In genomic region chr6:89356644-89357043, GRCh38 we compare ENCODE assay signal across 18 cellular contexts. TPM values are rescaled to one million over a fixed set of nuclear protein-coding genes. Genes with fewer than 3 reads are reported as not detected.
DNase-seq lines count a peak whose midpoint lies in the region; ATAC-seq and TF ChIP-seq lines count a peak whose summit lies in the region.
"Had no signal": no experiment of that assay in that cellular context is flagged by ENCODE, and none has a peak within 500 bp of the region (broad histone marks: within the 10 kb centered on the region; RNA-seq: fewer than 3 reads in every experiment).

No MANE protein-coding gene starts in this region.

- TF ChIP-seq POLR2A in GM18951 (IDR thresholded peaks at IDR 0.05; ENCODE audit: extremely low read depth, insufficient read depth, insufficient read length), result peak; percentile 25
- no peak for TF ChIP-seq POLR2A in lower leg skin (IDR thresholded peaks at IDR 0.05)

- H3K4me1 Mint-ChIP-seq in naive thymus-derived CD4-positive, alpha-beta T cell, result peaks cover 17 to 69% (median 61%) of the 10 kb centered on the region in 7 donors

- H3K27me3 ChIP-seq in SU-DHL-6 (ENCODE audit: low read length), result no peaks in the 10 kb centered on the region
- H3K27me3 ChIP-seq in naive thymus-derived CD4-positive, alpha-beta T cell (ENCODE audit: control insufficient read depth in 2 of 2, insufficient read depth in 2 of 2, low read length in 2 of 2), result no peaks in the 10 kb centered on the region
- no peaks in the 10 kb centered on the region for H3K27me3 ChIP-seq in BE2C

- H3K36me3 ChIP-seq in SU-DHL-6 (ENCODE audit: low read length) (peaks cover 5% of the 10 kb centered on the region; the same call in 1 of the 2 replicates), BE2C (no peaks in the 10 kb centered on the region; the same call in 1 of the 2 replicates)
- H3K36me3 ChIP-seq in naive thymus-derived CD4-positive, alpha-beta T cell (ENCODE audit: control insufficient read depth in 2 of 3, insufficient read depth in 3 of 3, low read length in 3 of 3), result peaks cover 0 to 7% (median 0%) of the 10 kb centered on the region in 3 experiments

- H2AFZ ChIP-seq in SU-DHL-6 (ENCODE audit: low read depth, low read length, severe bottlenecking), result no peak overlapping the region
- H2AFZ ChIP-seq: GM23248 had no signal

- TF ChIP-seq CTCF in SU-DHL-6 (IDR thresholded peaks at IDR 0.05; ENCODE audit: insufficient read depth, low read length, poor library complexity, severe bottlenecking) (no peak), lower leg skin (IDR thresholded peaks at IDR 0.05) (no peak), BE2C (IDR thresholded peaks at IDR 0.05; ENCODE audit: low read depth, low read length) (no peak)

- peaks cover 12 to 19% of the 10 kb centered on the region in 2 donors for H3K4me1 ChIP-seq in naive thymus-derived CD4-positive, alpha-beta T cell (ENCODE audit: control insufficient read depth in 2 of 2, insufficient read depth in 2 of 2, low read length in 2 of 2)
- no peaks in the 10 kb centered on the region for H3K4me1 ChIP-seq in BE2C

- H4K20me1 ChIP-seq in SU-DHL-6 (ENCODE audit: low read depth, low read length), result no peaks in the 10 kb centered on the region

- peak overlapping the region; percentile 83 to 98 (median 92) for H3K4me3 Mint-ChIP-seq in naive thymus-derived CD4-positive, alpha-beta T cell
- H3K4me3 Mint-ChIP-seq: WTC11 had no signal

- H3K9me3 ChIP-seq in SU-DHL-6 (ENCODE audit: insufficient read depth, low read length) (no peaks in the 10 kb centered on the region), BE2C (no peaks in the 10 kb centered on the region)
- H3K9me3 ChIP-seq in naive thymus-derived CD4-positive, alpha-beta T cell (ENCODE audit: control insufficient read depth in 2 of 3, low read length in 3 of 3), result no peaks in the 10 kb centered on the region

- no peak for ATAC-seq in naive thymus-derived CD4-positive, alpha-beta T cell
- no peak for ATAC-seq in HG03571 (IDR thresholded peaks at IDR 0.05; ENCODE audit: unreplicated experiment)
- ATAC-seq: K562, WTC11 had no signal

- H3K27ac ChIP-seq in SU-DHL-6 (ENCODE audit: low read depth, low read length), result peak overlapping the region; percentile 100
- H3K27ac ChIP-seq in naive thymus-derived CD4-positive, alpha-beta T cell (ENCODE audit: low read depth, low read length), result peak overlapping the region; percentile 57
- H3K27ac ChIP-seq: GM23248 had no signal

- no peaks in the 10 kb centered on the region for H3K27me3 Mint-ChIP-seq in naive thymus-derived CD4-positive, alpha-beta T cell

- in situ Hi-C loops in GM18951 (cut with MboI; ENCODE audit: low sequenced_read_pairs, unreplicated experiment), result no loop called here

- intact Hi-C loops in naive thymus-derived CD4-positive, alpha-beta T cell (cut with micrococcal nuclease), result loop anchor here (1.0 to 10.0 kb wide), 5 partner anchors 12 to 1952 kb away; partner anchors contain the start of genes AKIRIN2 (in 1 of the 2) and CFAP206 (in 1 of the 2)
- intact Hi-C loops in lower leg skin (cut with DNase I; ENCODE audit: low total_unique reads), result no loop called here

- peak overlapping the region; percentile 97 for H3K9ac ChIP-seq in SU-DHL-6 (ENCODE audit: low read length)
- H3K9ac ChIP-seq: GM23248 had no signal

- H3K9me3 Mint-ChIP-seq in naive thymus-derived CD4-positive, alpha-beta T cell, result peaks cover 0 to 2% (median 0%) of the 10 kb centered on the region in 11 donors
- H3K9me3 Mint-ChIP-seq: WTC11 had no signal

- H3K27ac Mint-ChIP-seq in naive thymus-derived CD4-positive, alpha-beta T cell, result peak overlapping the region; percentile 86 to 99 (median 91)
- H3K27ac Mint-ChIP-seq: WTC11 had no signal

- CTCF ChIA-PET in naive thymus-derived CD4-positive, alpha-beta T cell (lab: Charles Lee), result interaction anchor here (1.7 to 2.7 kb wide), 3 partner anchors 10 to 18 kb away, joined by 4 to 14 read pairs (median 14); no protein-coding TSS in a partner anchor

- peak; percentile 25 for DNase-seq in NCI-H2107 treated with DMSO at 0.1 percent for 48 hours (lab: John Stamatoyannopoulos, UW; ENCODE audit: unreplicated experiment)
- no peak for DNase-seq in NCI-H2107 (lab: John Stamatoyannopoulos, UW)
- no peak for DNase-seq in naive thymus-derived CD4-positive, alpha-beta T cell
- no peak for DNase-seq in lower leg skin (ENCODE audit: low spot score in 2 of 2)
- no peak for DNase-seq in BE2C
- DNase-seq: 8988T; activated effector memory CD4-positive, alpha-beta T cell treated with Interleukin-2 at 50 U/mL for 16 hours; Calu3; GM23248; NCI-H1694; NCI-H82 had no signal

- H3K9me2 ChIP-seq in SU-DHL-6 (replicated peaks; ENCODE audit: insufficient read depth, low read length), result no peaks in the 10 kb centered on the region

- POLR2A ChIA-PET in naive thymus-derived CD4-positive, alpha-beta T cell (lab: Charles Lee), result interaction anchor here (0.6 to 2.5 kb wide), 5 partner anchors 8 to 278 kb away, joined by 3 to 24 read pairs (median 4); partner anchors contain the start of genes PM20D2 and PNRC1

- H3K4me3 ChIP-seq in SU-DHL-6 (ENCODE audit: insufficient read depth, low read length, poor library complexity, severe bottlenecking), result peak overlapping the region; percentile 46
- peak overlapping the region; percentile 54 for H3K4me3 ChIP-seq in naive thymus-derived CD4-positive, alpha-beta T cell (ENCODE audit: low read length)
- no peak overlapping the region for H3K4me3 ChIP-seq in lower leg skin (ENCODE audit: low read depth, poor library complexity, severe bottlenecking)
- H3K4me3 ChIP-seq in BE2C (ENCODE audit: low read depth, low read length), result no peak overlapping the region
- H3K4me3 ChIP-seq: GM23248, K562, skin epidermis had no signal

- H3K36me3 Mint-ChIP-seq in naive thymus-derived CD4-positive, alpha-beta T cell, result peaks cover 0 to 7% (median 0%) of the 10 kb centered on the region in 5 donors
- H3K36me3 Mint-ChIP-seq: brain, WTC11 had no signal

- H3F3A ChIP-seq in SU-DHL-6 (ENCODE audit: insufficient read depth), result peaks cover 75% of the 10 kb centered on the region

- H3K4me2 ChIP-seq in SU-DHL-6 (ENCODE audit: low read depth, low read length, poor library complexity, severe bottlenecking), result peak overlapping the region; percentile 100

- H3K79me2 ChIP-seq in SU-DHL-6 (ENCODE audit: insufficient read depth, low read length), result peaks cover 27% of the 10 kb centered on the region

RNA-seq across cellular contexts. Expression of gene UBE2J1, which starts 4.1 kb away (rescaled TPM):
- 10 to 100 TPM; 18.8 to 47.7 (median 27.7) TPM for total RNA-seq in naive thymus-derived CD4-positive, alpha-beta T cell
- 10 to 100 TPM; 25.1 to 33.8 TPM for polyA plus RNA-seq in naive thymus-derived CD4-positive, alpha-beta T cell
- 10 to 100 TPM; 15.9 to 26.7 (median 22.6) TPM for total RNA-seq in lower leg skin
- polyA plus RNA-seq in BE2C (2012; ENCODE audit: insufficient read depth, insufficient read length, low read depth), result 17.8 TPM

RNA-seq across cellular contexts. Expression of gene GABRR2, which starts 41.5 kb away (rescaled TPM):
- 1 to 10 TPM in 3 of 5 experiments, under 1 TPM in 2; 0.40 to 1.9 (median 1.5) TPM for total RNA-seq in naive thymus-derived CD4-positive, alpha-beta T cell
- not detected for polyA plus RNA-seq in naive thymus-derived CD4-positive, alpha-beta T cell
- under 1 TPM in 2 of 4 donors, not detected in 2; 0.27 to 0.62 TPM for total RNA-seq in lower leg skin
- not detected for polyA plus RNA-seq in BE2C (2012; ENCODE audit: insufficient read depth, insufficient read length, low read depth)
- total RNA-seq: GM23248, K562, WTC11 had no signal
- polyA plus RNA-seq: GM23248 had no signal

RNA-seq across cellular contexts. Expression of gene RRAGD, which starts 55.4 kb away (rescaled TPM):
- total RNA-seq in naive thymus-derived CD4-positive, alpha-beta T cell, result 10 to 100 TPM in 2 of 5 experiments, 1 to 10 TPM in 3; 7.3 to 12.1 (median 9.6) TPM
- 1 to 10 TPM; 2.4 to 3.2 TPM for polyA plus RNA-seq in naive thymus-derived CD4-positive, alpha-beta T cell
- total RNA-seq in lower leg skin, result 10 to 100 TPM; 13.3 to 22.3 (median 20.1) TPM
- polyA plus RNA-seq in BE2C (2012; ENCODE audit: insufficient read depth, insufficient read length, low read depth), result 4.6 TPM
- total RNA-seq: GM23248 had no signal
- polyA plus RNA-seq: GM23248 had no signal

Comparison
In these comparisons a context has a peak if more than half of its experiments do, and no peak if none do; other contexts are left out.
1. H3K4me3 ChIP-seq: peak in SU-DHL-6 (single experiment) and naive thymus-derived CD4-positive, alpha-beta T cell (single experiment); none in lower leg skin (single experiment) and BE2C (single experiment).